Comparison of ENCODE assay signal across 11 cellular contexts in genomic region chr6:123965894-123966293, GRCh38.
DNase-seq lines count a peak whose midpoint lies in the region; ATAC-seq and TF ChIP-seq lines count a peak whose summit lies in the region.
"Had no signal": no experiment of that assay in that cellular context is flagged by ENCODE, and none has a peak within 500 bp of the region (broad histone marks: within the 10 kb centered on the region; RNA-seq: fewer than 3 reads in every experiment).

No MANE protein-coding gene starts in this region.

- DNase-seq in SHP77 (lab: John Stamatoyannopoulos, UW) (peak; percentile 12 to 18), SHP77 treated with DMSO at 0.1 percent for 48 hours (lab: John Stamatoyannopoulos, UW) (no peak), RWPE2 (ENCODE audit: low spot score) (no peak), left ventricle myocardium superior (no peak), tibial nerve (ENCODE audit: low spot score in 2 of 2) (no peak), NCI-H1930 (lab: John Stamatoyannopoulos, UW) (no peak)
- DNase-seq: small intestine, T-helper 2 cell had no signal

- TF ChIP-seq CTCF in RWPE2 (IDR thresholded peaks at IDR 0.05; ENCODE audit: poor library complexity, severe bottlenecking) (peak; percentile 64), tibial nerve (IDR thresholded peaks at IDR 0.05) (peak; percentile 16 to 53 (median 37))

- WGBS in tibial nerve, 2 donors: 32 to 36% methylated on average over 4 of the region's 4 CpGs

- intact Hi-C loops in left ventricle myocardium superior (cut with micrococcal nuclease): no loop called here

- no peaks in the 10 kb centered on the region for H3K4me1 ChIP-seq in RWPE2 (ENCODE audit: insufficient read depth, poor library complexity, severe bottlenecking)
- peaks cover 0 to 16% (median 0%) of the 10 kb centered on the region in 4 donors for H3K4me1 ChIP-seq in tibial nerve

- H3K36me3 ChIP-seq in RWPE2 (ENCODE audit: low read depth) (no peaks in the 10 kb centered on the region), tibial nerve (no peaks in the 10 kb centered on the region)

- no peak overlapping the region for H3K4me3 ChIP-seq in RWPE2 (ENCODE audit: severe bottlenecking)
- no peak overlapping the region for H3K4me3 ChIP-seq in tibial nerve

- no peaks in the 10 kb centered on the region for H3K27me3 ChIP-seq in RWPE2 (ENCODE audit: insufficient read depth, poor library complexity, severe bottlenecking)
- no peaks in the 10 kb centered on the region for H3K27me3 ChIP-seq in tibial nerve

- no peak for TF ChIP-seq EP300 in tibial nerve (IDR thresholded peaks at IDR 0.05)

- no peak overlapping the region for H3K27ac ChIP-seq in RWPE2 (ENCODE audit: poor library complexity, severe bottlenecking)
- H3K27ac ChIP-seq in tibial nerve: peak overlapping the region in 1 of 4 donors; percentile 34
- H3K27ac ChIP-seq: HL-60 had no signal

- TF ChIP-seq POLR2A in tibial nerve (IDR thresholded peaks at IDR 0.05): no peak

- peak; percentile 74 for ATAC-seq in RWPE2 (ENCODE audit: low read depth)
- peak; percentile 40 for ATAC-seq in left ventricle myocardium superior
- ATAC-seq in HG02759 (IDR thresholded peaks at IDR 0.05; ENCODE audit: unreplicated experiment): no peak
- no peak for ATAC-seq in GM19328 (IDR thresholded peaks at IDR 0.05; ENCODE audit: unreplicated experiment)

- H3K9me3 ChIP-seq in RWPE2 (ENCODE audit: severe bottlenecking) (no peaks in the 10 kb centered on the region), tibial nerve (no peaks in the 10 kb centered on the region)

Comparison
In these comparisons a context has a peak if more than half of its experiments do, and no peak if none do; other contexts are left out.
1. DNase-seq: peak in SHP77 (2 of 2); none in SHP77 treated with DMSO at 0.1 percent for 48 hours (single experiment), RWPE2 (single experiment), left ventricle myocardium superior (single experiment), tibial nerve (0 of 2) and NCI-H1930 (0 of 2).
2. ATAC-seq: peak in RWPE2 (single experiment) and left ventricle myocardium superior (single experiment); none in HG02759 (single experiment) and GM19328 (single experiment).